11 cellular contexts compared by ENCODE assay signal in genomic region chr2:225091336-225091735, GRCh38. TPM values are rescaled to one million over a fixed set of nuclear protein-coding genes. Genes with fewer than 3 reads are reported as not detected.
A peak's percentile ranks its signal among the peaks of the same experiment; 100 is the strongest.
DNase-seq lines count a peak whose midpoint lies in the region; ATAC-seq, FAIRE-seq and TF ChIP-seq lines count a peak whose summit lies in the region.
"Had no signal": no experiment of that assay in that cellular context is flagged by ENCODE, and none has a peak within 500 bp of the region (broad histone marks: within the 10 kb centered on the region; RNA-seq: fewer than 3 reads in every experiment).

No MANE protein-coding gene starts in this region.

- FAIRE-seq in H54 (lab: Jason Lieb, UNC) (peak; percentile 98), D721Med (lab: Jason Lieb, UNC) (no peak)

- H3K27ac ChIP-seq in RWPE1 = no peak overlapping the region
- H3K27ac ChIP-seq: thoracic aorta had no signal

- H3K4me3 Mint-ChIP-seq in stimulated activated effector memory CD8-positive, alpha-beta T cell treated with anti-CD3 and anti-CD28 coated beads, Interleukin-12 subunit alpha, Interleukin-12 subunit beta, amount 100 ng/mL, for 72 hours = no peak overlapping the region
- H3K4me3 Mint-ChIP-seq in activated CD8-positive, alpha-beta T cell treated with anti-CD3 and anti-CD28 coated beads, Interleukin-2, amount 10 ng/mL, durations not matched to agents 7 days and 5 days = no peak overlapping the region

- peak; percentile 42 for ATAC-seq in stimulated activated effector memory CD8-positive, alpha-beta T cell treated with anti-CD3 and anti-CD28 coated beads, Interleukin-12 subunit alpha, Interleukin-12 subunit beta, amount 100 ng/mL, for 72 hours
- ATAC-seq in activated CD8-positive, alpha-beta T cell treated with anti-CD3 and anti-CD28 coated beads, Interleukin-2, amount 10 ng/mL, durations not matched to agents 7 days and 5 days = no peak
- ATAC-seq in HG03135 (IDR thresholded peaks at IDR 0.05; ENCODE audit: unreplicated experiment) = no peak
- ATAC-seq: left lobe of liver had no signal

- TF ChIP-seq POLR2A in H54 (IDR thresholded peaks at IDR 0.05; ENCODE audit: low read depth, low read length) = no peak

- CTCF ChIA-PET in RWPE1 (lab: Yijun Ruan, JAX) = no interaction called here
- CTCF ChIA-PET in activated CD8-positive, alpha-beta T cell treated with anti-CD3 and anti-CD28 coated beads, Interleukin-2, amount 10 ng/mL, durations not matched to agents 7 days and 5 days (lab: Charles Lee) = interaction anchor here (0.8 kb wide), 1 partner anchor 9 kb away, joined by 4 read pairs; no protein-coding TSS in a partner anchor

- H3K36me3 Mint-ChIP-seq in stimulated activated effector memory CD8-positive, alpha-beta T cell treated with anti-CD3 and anti-CD28 coated beads, Interleukin-12 subunit alpha, Interleukin-12 subunit beta, amount 100 ng/mL, for 72 hours = no peaks in the 10 kb centered on the region
- no peaks in the 10 kb centered on the region for H3K36me3 Mint-ChIP-seq in activated CD8-positive, alpha-beta T cell treated with anti-CD3 and anti-CD28 coated beads, Interleukin-2, amount 10 ng/mL, durations not matched to agents 7 days and 5 days (ENCODE audit: low read depth)

- H3K9me3 Mint-ChIP-seq in stimulated activated effector memory CD8-positive, alpha-beta T cell treated with anti-CD3 and anti-CD28 coated beads, Interleukin-12 subunit alpha, Interleukin-12 subunit beta, amount 100 ng/mL, for 72 hours = peaks cover 2% of the 10 kb centered on the region
- peaks cover 4% of the 10 kb centered on the region for H3K9me3 Mint-ChIP-seq in activated CD8-positive, alpha-beta T cell treated with anti-CD3 and anti-CD28 coated beads, Interleukin-2, amount 10 ng/mL, durations not matched to agents 7 days and 5 days (ENCODE audit: insufficient read depth)

- no peak for TF ChIP-seq CTCF in RWPE1 (conservative IDR thresholded peaks at IDR 0.05; ENCODE audit: low read depth)
- no peak for TF ChIP-seq CTCF in D721Med (IDR thresholded peaks at IDR 0.05; ENCODE audit: insufficient read depth, missing control alignments)

- H3K27me3 Mint-ChIP-seq in activated CD8-positive, alpha-beta T cell treated with anti-CD3 and anti-CD28 coated beads, Interleukin-2, amount 10 ng/mL, durations not matched to agents 7 days and 5 days (ENCODE audit: low read depth) = peaks cover 2% of the 10 kb centered on the region

- POLR2A ChIA-PET in RWPE1 (lab: Yijun Ruan, JAX; ENCODE audit: low non-redundant PET) = no interaction called here
- POLR2A ChIA-PET in activated CD8-positive, alpha-beta T cell treated with anti-CD3 and anti-CD28 coated beads, Interleukin-2, amount 10 ng/mL, durations not matched to agents 7 days and 5 days (lab: Charles Lee) = no interaction called here

- no peak overlapping the region for H3K27ac Mint-ChIP-seq in stimulated activated effector memory CD8-positive, alpha-beta T cell treated with anti-CD3 and anti-CD28 coated beads, Interleukin-12 subunit alpha, Interleukin-12 subunit beta, amount 100 ng/mL, for 72 hours
- no peak overlapping the region for H3K27ac Mint-ChIP-seq in activated CD8-positive, alpha-beta T cell treated with anti-CD3 and anti-CD28 coated beads, Interleukin-2, amount 10 ng/mL, durations not matched to agents 7 days and 5 days

- DNase-seq in H54 (ENCODE audit: insufficient read length, low spot score) (peak; percentile 50), RWPE1 (ENCODE audit: low spot score) (peak; percentile 54), fibroblast of gingiva (ENCODE audit: low read depth) (peak; percentile 68), D721Med (ENCODE audit: insufficient read length, low spot score) (no peak)
- DNase-seq in stimulated activated effector memory CD8-positive, alpha-beta T cell treated with anti-CD3 and anti-CD28 coated beads, Interleukin-12 subunit alpha, Interleukin-12 subunit beta, amount 100 ng/mL, for 72 hours (ENCODE audit: low spot score in 2 of 2) = no peak
- DNase-seq in activated CD8-positive, alpha-beta T cell treated with anti-CD3 and anti-CD28 coated beads, Interleukin-2, amount 10 ng/mL, durations not matched to agents 7 days and 5 days = no peak
- DNase-seq: cerebellar nuclear complex, foreskin melanocyte had no signal

- H3K4me1 Mint-ChIP-seq in stimulated activated effector memory CD8-positive, alpha-beta T cell treated with anti-CD3 and anti-CD28 coated beads, Interleukin-12 subunit alpha, Interleukin-12 subunit beta, amount 100 ng/mL, for 72 hours = no peaks in the 10 kb centered on the region
- peaks cover 12% of the 10 kb centered on the region for H3K4me1 Mint-ChIP-seq in activated CD8-positive, alpha-beta T cell treated with anti-CD3 and anti-CD28 coated beads, Interleukin-2, amount 10 ng/mL, durations not matched to agents 7 days and 5 days (ENCODE audit: low read depth)

RNA-seq across cellular contexts. Expression of gene DOCK10, which starts 49.1 kb away (rescaled TPM):
- total RNA-seq in activated CD8-positive, alpha-beta T cell treated with anti-CD3 and anti-CD28 coated beads, Interleukin-2, amount 10 ng/mL, durations not matched to agents 7 days and 5 days = 100 to 1,000 TPM; 343 to 344 TPM

Comparison
In these comparisons a context has a peak if more than half of its experiments do, and no peak if none do; other contexts are left out.
1. DNase-seq: peak in H54 (single experiment), RWPE1 (single experiment) and fibroblast of gingiva (single experiment); none in stimulated activated effector memory CD8-positive, alpha-beta T cell treated with anti-CD3 and anti-CD28 coated beads, Interleukin-12 subunit alpha, Interleukin-12 subunit beta, amount 100 ng/mL, for 72 hours (0 of 2), activated CD8-positive, alpha-beta T cell treated with anti-CD3 and anti-CD28 coated beads, Interleukin-2, amount 10 ng/mL, durations not matched to agents 7 days and 5 days (single experiment) and D721Med (single experiment).